Comparison of ENCODE assay signal across 8 cellular contexts in genomic region chr3:33658971-33659848, GRCh38. TPM values are rescaled to one million over a fixed set of nuclear protein-coding genes. Genes with fewer than 3 reads are reported as not detected.
DNase-seq lines count a peak whose midpoint lies in the region; ATAC-seq and TF ChIP-seq lines count a peak whose summit lies in the region.

No MANE protein-coding gene starts in this region.

- H3K27ac ChIP-seq in neural progenitor cell: peak overlapping the region; percentile 74

- H3K4me2 ChIP-seq in neural progenitor cell: peak overlapping the region; percentile 76

- H3K36me3 Mint-ChIP-seq in glutamatergic neuron (ENCODE audit: unreplicated experiment) (no peaks in the 10 kb centered on the region), neural progenitor cell (peaks cover 2% of the 10 kb centered on the region)

- H3K4me3 ChIP-seq in adipocyte (ENCODE audit: low read length): peak overlapping the region; percentile 81
- peak overlapping the region; percentile 35 for H3K4me3 ChIP-seq in neural progenitor cell

- H2AFZ ChIP-seq in neural progenitor cell (replicated peaks): peak overlapping the region; percentile 39

- in situ Hi-C loops in Caki2 (cut with HindIII; ENCODE audit: low pct_unique_long_range_greater_than_20kb, low sequenced_read_pairs): no loop called here

- H3K9me3 Mint-ChIP-seq in glutamatergic neuron (ENCODE audit: unreplicated experiment): peaks cover 11% of the 10 kb centered on the region
- H3K9me3 Mint-ChIP-seq in neural progenitor cell: no peaks in the 10 kb centered on the region

- H3K4me1 ChIP-seq in adipocyte (ENCODE audit: control insufficient read depth, insufficient read depth, low read length) (peaks cover 41% of the 10 kb centered on the region), neural progenitor cell (peaks cover 43% of the 10 kb centered on the region)

- H3K9ac ChIP-seq in adipocyte (ENCODE audit: low read length): peak overlapping the region; percentile 78
- no peak overlapping the region for H3K9ac ChIP-seq in neural progenitor cell

- H3K9me3 ChIP-seq in adipocyte (ENCODE audit: control insufficient read depth, low read length): no peaks in the 10 kb centered on the region
- H3K9me3 ChIP-seq in neural progenitor cell (ENCODE audit: low read depth): no peaks in the 10 kb centered on the region

- H3K4me1 Mint-ChIP-seq in glutamatergic neuron (ENCODE audit: low read depth, unreplicated experiment) (peaks cover 29% of the 10 kb centered on the region), neural progenitor cell (peaks cover 38% of the 10 kb centered on the region)

- peaks cover 55% of the 10 kb centered on the region for H3K79me2 ChIP-seq in neural progenitor cell (ENCODE audit: low read depth)

- H3K27me3 Mint-ChIP-seq in glutamatergic neuron (ENCODE audit: unreplicated experiment) (no peaks in the 10 kb centered on the region), neural progenitor cell (ENCODE audit: insufficient read depth, low read depth) (no peaks in the 10 kb centered on the region)

- DNase-seq in Caki2 (ENCODE audit: low read depth) (peak; percentile 68), GM19240 (ENCODE audit: insufficient read length, low spot score) (peak; percentile 18), NCI-H446 (lab: John Stamatoyannopoulos, UW) (peak; percentile 41 to 59), adipocyte (ENCODE audit: low read depth) (peak; percentile 79), glutamatergic neuron (peak; percentile 80), neural progenitor cell (ENCODE audit: low spot score) (peak; percentile 89)

- H3K4me3 Mint-ChIP-seq in glutamatergic neuron (ENCODE audit: unreplicated experiment) (peak overlapping the region; percentile 98), neural progenitor cell (peak overlapping the region; percentile 81)

- ATAC-seq in HG03280 (IDR thresholded peaks at IDR 0.05; ENCODE audit: unreplicated experiment) (peak; percentile 67), GM19324 (IDR thresholded peaks at IDR 0.05; ENCODE audit: low FRiP score, unreplicated experiment) (no peak)

- peaks cover 36% of the 10 kb centered on the region for H3F3A ChIP-seq in neural progenitor cell (ENCODE audit: low read depth)

- H4K20me1 ChIP-seq in neural progenitor cell (ENCODE audit: low read depth): no peaks in the 10 kb centered on the region

- H3K27me3 ChIP-seq in adipocyte (replicated peaks; ENCODE audit: control insufficient read depth, insufficient read depth, low read length) (no peaks in the 10 kb centered on the region), neural progenitor cell (no peaks in the 10 kb centered on the region)

- TF ChIP-seq CTCF in glutamatergic neuron (IDR thresholded peaks at IDR 0.05; ENCODE audit: partially characterized antibody, unreplicated experiment) (no peak), neural progenitor cell (IDR thresholded peaks at IDR 0.05) (no peak)

- H3K36me3 ChIP-seq in adipocyte (ENCODE audit: control insufficient read depth, insufficient read depth, low read length, severe bottlenecking) (no peaks in the 10 kb centered on the region), neural progenitor cell (no peaks in the 10 kb centered on the region)

- H3K27ac Mint-ChIP-seq in glutamatergic neuron (ENCODE audit: unreplicated experiment) (peak overlapping the region; percentile 98), neural progenitor cell (peak overlapping the region; percentile 88)

RNA-seq across cellular contexts. Expression of gene CLASP2, which starts 58.8 kb away (rescaled TPM):
- total RNA-seq in Caki2 (2014; rRNA removed; shearing (Covaris generic); ENCODE audit: low replicate concordance): 14.5 and 18.8 TPM in 2 replicates
- 384 TPM for total RNA-seq in glutamatergic neuron (ENCODE audit: unreplicated experiment)
- total RNA-seq in neural progenitor cell (ENCODE audit: low replicate concordance): 63.9 and 125 TPM in 2 replicates

Comparison
In these comparisons a context has a peak if more than half of its experiments do, and no peak if none do; other contexts are left out.
1. DNase-seq: peak in every context shown above with its lines; median percentile 89 in neural progenitor cell; 80 in glutamatergic neuron; 79 in adipocyte; 68 in Caki2; 50 in NCI-H446; 18 in GM19240.